1 cellular context compared by ENCODE assay signal in the genomic region with DNA sequence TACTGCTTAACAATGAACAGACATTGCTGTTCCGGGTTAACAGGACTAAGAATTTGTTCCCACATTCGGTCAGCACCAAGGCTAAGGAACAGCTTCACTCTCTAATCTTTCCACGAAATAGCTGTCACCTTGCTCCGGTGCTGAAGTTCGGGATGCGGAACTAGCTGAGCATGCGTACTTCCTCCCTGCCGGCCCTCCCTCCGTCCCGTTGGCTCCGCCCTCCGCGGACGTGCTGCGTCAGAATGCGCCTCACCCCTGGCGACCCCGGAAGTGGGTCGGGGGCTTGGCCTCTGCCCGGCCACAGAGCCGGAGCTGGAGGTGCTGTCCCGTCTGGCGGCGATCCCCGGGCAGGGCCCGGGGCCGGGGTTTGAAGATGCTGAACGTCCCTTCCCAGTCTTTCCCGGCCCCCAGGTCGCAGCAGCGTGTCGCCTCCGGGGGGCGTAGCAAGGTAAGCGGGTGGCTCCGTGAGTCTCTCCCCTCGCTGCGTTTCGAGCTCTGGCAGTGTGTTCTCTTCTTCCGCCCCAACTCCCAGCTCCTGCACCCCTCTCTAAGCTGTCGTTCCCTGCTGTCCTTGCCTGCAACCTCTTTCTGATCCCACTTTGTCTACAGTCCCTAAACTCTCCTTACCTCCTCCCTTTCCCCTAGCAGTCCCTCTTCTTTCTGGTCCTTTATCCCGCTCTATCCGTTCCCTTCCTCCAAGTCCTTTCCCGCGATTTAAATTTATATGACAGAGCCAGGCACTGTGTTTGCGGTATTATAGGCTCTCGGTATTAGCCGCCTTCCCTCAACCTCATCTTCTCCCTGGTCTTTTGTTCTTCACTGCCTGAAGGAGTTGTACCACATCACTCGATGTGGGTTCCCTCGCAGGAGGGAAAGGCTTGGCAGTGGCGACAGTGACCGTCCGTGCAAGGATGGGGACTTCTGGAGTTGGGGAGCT.
TF ChIP-seq lines count a peak whose summit lies in the region.

CYB5R4 (plus strand) TSS at position 280 of the 937 bp plus-strand sequence; CDS start at position 374, 94 bp downstream.

TF ChIP-seq in HepG2, 621 proteins besides CTCF, POLR2A, EP300 and RAD21 (continued from another document):
- TF ChIP-seq, protein P1, sequence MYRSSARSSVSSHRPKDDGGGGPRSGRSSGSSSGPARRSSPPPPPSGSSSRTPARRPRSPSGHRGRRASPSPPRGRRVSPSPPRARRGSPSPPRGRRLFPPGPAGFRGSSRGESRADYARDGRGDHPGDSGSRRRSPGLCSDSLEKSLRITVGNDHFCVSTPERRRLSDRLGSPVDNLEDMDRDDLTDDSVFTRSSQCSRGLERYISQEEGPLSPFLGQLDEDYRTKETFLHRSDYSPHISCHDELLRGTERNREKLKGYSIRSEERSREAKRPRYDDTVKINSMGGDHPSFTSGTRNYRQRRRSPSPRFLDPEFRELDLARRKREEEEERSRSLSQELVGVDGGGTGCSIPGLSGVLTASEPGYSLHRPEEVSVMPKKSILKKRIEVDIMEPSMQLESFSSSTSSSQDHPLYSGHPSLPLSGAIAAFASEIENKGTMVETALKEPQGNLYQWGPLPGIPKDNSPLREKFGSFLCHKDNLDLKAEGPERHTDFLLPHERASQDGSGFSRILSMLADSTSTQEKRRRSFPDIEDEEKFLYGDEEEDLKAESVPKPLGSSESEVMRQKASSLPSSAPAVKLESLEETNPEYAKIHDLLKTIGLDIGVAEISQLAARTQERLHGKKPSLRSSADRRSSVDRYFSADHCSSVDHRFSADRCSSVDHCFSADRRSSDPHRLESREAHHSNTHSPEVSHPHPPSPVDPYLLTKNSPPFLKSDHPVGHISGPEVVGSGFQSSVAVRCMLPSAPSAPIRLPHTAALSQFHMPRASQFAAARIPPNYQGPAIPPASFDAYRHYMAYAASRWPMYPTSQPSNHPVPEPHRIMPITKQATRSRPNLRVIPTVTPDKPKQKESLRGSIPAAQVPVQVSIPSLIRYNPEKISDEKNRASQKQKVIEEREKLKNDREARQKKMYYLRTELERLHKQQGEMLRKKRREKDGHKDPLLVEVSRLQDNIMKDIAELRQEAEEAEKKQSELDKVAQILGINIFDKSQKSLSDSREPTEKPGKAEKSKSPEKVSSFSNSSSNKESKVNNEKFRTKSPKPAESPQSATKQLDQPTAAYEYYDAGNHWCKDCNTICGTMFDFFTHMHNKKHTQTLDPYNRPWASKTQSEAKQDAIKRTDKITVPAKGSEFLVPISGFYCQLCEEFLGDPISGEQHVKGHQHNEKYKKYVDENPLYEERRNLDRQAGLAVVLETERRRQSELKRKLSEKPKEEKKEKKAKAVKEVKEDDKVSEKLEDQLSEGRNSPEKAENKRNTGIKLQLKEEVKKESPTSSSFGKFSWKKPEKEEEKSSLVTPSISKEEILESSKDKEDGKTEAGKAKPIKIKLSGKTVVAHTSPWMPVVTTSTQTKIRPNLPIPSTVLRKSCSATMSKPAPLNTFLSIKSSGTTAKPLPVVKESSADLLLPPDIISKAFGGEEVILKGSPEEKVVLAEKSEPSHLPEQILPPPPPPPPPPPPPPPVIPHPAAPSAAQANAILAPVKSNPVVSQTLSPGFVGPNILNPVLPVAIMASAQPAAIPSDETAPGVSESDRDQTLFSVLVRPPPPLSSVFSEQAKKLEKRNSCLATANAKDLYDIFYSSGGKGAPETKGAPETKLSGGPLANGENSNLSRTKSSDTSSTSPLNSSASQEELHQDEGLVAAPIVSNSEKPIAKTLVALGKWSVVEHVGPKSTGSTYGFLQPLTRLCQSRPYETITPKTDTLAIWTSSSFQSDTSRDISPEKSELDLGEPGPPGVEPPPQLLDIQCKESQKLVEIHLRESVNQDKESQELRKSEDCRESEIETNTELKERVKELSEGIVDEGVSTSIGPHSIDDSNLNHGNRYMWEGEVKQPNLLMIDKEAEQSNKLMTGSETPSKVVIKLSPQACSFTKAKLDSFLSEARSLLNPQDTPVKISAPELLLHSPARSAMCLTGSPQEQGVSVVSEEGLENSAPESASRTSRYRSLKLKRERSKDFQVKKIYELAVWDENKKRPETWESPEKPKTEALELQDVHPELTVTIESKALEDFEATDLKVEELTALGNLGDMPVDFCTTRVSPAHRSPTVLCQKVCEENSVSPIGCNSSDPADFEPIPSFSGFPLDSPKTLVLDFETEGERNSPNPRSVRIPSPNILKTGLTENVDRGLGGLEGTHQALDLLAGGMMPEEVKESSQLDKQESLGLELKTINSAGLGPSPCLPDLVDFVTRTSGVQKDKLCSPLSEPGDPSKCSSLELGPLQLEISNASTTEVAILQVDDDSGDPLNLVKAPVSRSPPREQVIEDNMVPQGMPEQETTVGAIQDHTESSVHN (CRISPR knock-in tag; IDR thresholded peaks at IDR 0.05), result no peak
- TF ChIP-seq NONO (IDR thresholded peaks at IDR 0.05) (no peak), NONO (CRISPR knock-in tag; conservative IDR thresholded peaks at IDR 0.05) (peak; percentile 82), NAIF1 (CRISPR knock-in tag; IDR thresholded peaks at IDR 0.05; ENCODE audit: borderline replicate concordance) (no peak), ZNF574 (CRISPR knock-in tag; IDR thresholded peaks at IDR 0.05) (peak; percentile 88)
TF ChIP-seq in HepG2: peak in this region for 431.
